Comparison of ENCODE assay signal across 12 cellular contexts in genomic region chr3:14468621-14468981, GRCh38.
DNase-seq lines count a peak whose midpoint lies in the region; ATAC-seq, FAIRE-seq and TF ChIP-seq lines count a peak whose summit lies in the region.
"Had no signal": no experiment of that assay in that cellular context is flagged by ENCODE, and none has a peak within 500 bp of the region (broad histone marks: within the 10 kb centered on the region; RNA-seq: fewer than 3 reads in every experiment).

No MANE protein-coding gene starts in this region.

- no peak for DNase-seq in T-helper 17 cell
- DNase-seq in H1 (ENCODE audit: low read depth in 1 of 2, low spot score in 2 of 2), result no peak
- peak; percentile 56 for DNase-seq in sciatic nerve (ENCODE audit: low spot score)
- no peak for DNase-seq in anterior cingulate cortex (lab: John Stamatoyannopoulos, UW)
- no peak for DNase-seq in NCI-H2081 (lab: John Stamatoyannopoulos, UW)
- no peak for DNase-seq in NCI-H524 (lab: John Stamatoyannopoulos, UW)
- DNase-seq: COR-L47, GF-D8, GOT3, HCEC 1CT had no signal

- no peaks in the 10 kb centered on the region for H3K27me3 Mint-ChIP-seq in T-helper 17 cell
- H3K27me3 Mint-ChIP-seq: CD4-positive, alpha-beta memory T cell had no signal

- H2BK15ac ChIP-seq in H1 (ENCODE audit: low read length), result no peak overlapping the region

- no peak for TF ChIP-seq CTCF in H1 (IDR thresholded peaks at IDR 0.05; ENCODE audit: control extremely low read depth in 1 of 3, insufficient read depth in 1 of 3, low read depth in 1 of 3, low read length in 3 of 3)

- intact Hi-C loops in sciatic nerve (cut with DNase I), result loop anchor here (5.0 kb wide), 2 partner anchors 206 to 266 kb away; no protein-coding TSS in a partner anchor

- no peak overlapping the region for H3K9ac ChIP-seq in H1 (replicated peaks in 1 of 4; ENCODE audit: extremely low read depth in 1 of 4, low read depth in 3 of 4, low read length in 3 of 4)
- no peak overlapping the region for H3K9ac ChIP-seq in iPS-20b (ENCODE audit: low read depth, low read length)

- POLR2A ChIA-PET in H1 (lab: Charles Lee; ENCODE audit: partially characterized antibody), result interaction anchor here (0.7 to 1.3 kb wide), 6 partner anchors 12 to 290 kb away, joined by 3 read pairs; partner anchors contain the start of genes LSM3 and XPC

- H3K79me2 ChIP-seq in H1 (ENCODE audit: control insufficient read depth in 1 of 2, insufficient read depth in 2 of 2, low read length in 2 of 2), result no peaks in the 10 kb centered on the region

- CTCF ChIA-PET in H1 (lab: Charles Lee; ENCODE audit: partially characterized antibody), result interaction anchor here (0.6 to 4.1 kb wide), 47 partner anchors 7 to 1067 kb away, joined by 3 to 42 read pairs (median 6); partner anchors contain the start of genes GRIP2 and SLC6A6

- no peak for TF ChIP-seq POLR2A in H1 (IDR thresholded peaks at IDR 0.05; ENCODE audit: control extremely low read depth in 1 of 2, low read depth in 2 of 2, low read length in 2 of 2)

- no peak overlapping the region; the same call in 1 of the 2 replicates for H2BK5ac ChIP-seq in H1 (ENCODE audit: low read depth, low read length)

- H2BK20ac ChIP-seq in H1 (ENCODE audit: low read length), result no peak overlapping the region

- peaks cover 3% of the 10 kb centered on the region; the same call in 1 of the 2 replicates for H3K79me1 ChIP-seq in H1 (ENCODE audit: low read depth, low read length)

- H3K18ac ChIP-seq in H1 (ENCODE audit: extremely low read depth, low read length), result no peak overlapping the region

- no peak for FAIRE-seq in H1 (lab: Jason Lieb, UNC)

- H3K4me2 ChIP-seq in H1 (ENCODE audit: insufficient read depth in 1 of 2, low read depth in 2 of 2, low read length in 2 of 2), result no peak overlapping the region

- WGBS in H1 (ENCODE audit: extremely low coverage in 1 of 2, insufficient coverage in 1 of 2, insufficient read length in 1 of 2, insufficient replicate concordance in 2 of 2, low coverage in 1 of 2, low lambda C conversion rate in 2 of 2, missing lambda C conversion rate in 1 of 2), 2 experiments, result 94% methylated on average over 13 of the region's 13 CpGs; no CpG with 5 or more reads in 1 of the 2 experiments

- peaks cover 17 to 45% (median 41%) of the 10 kb centered on the region in 4 experiments for H3K36me3 ChIP-seq in H1 (ENCODE audit: control insufficient read depth in 2 of 4, insufficient read depth in 4 of 4, low read length in 3 of 4)
- peaks cover 91% of the 10 kb centered on the region for H3K36me3 ChIP-seq in iPS-20b (ENCODE audit: insufficient read depth, low read depth, low read length)

- H2AK5ac ChIP-seq in H1 (ENCODE audit: low read depth, low read length), result peak overlapping the region; percentile 30; the same call in 1 of the 2 replicates

- no peaks in the 10 kb centered on the region for H3K4me1 Mint-ChIP-seq in T-helper 17 cell

- H3K27ac Mint-ChIP-seq in T-helper 17 cell, result peak overlapping the region; percentile 14

- no peaks in the 10 kb centered on the region for H3K23me2 ChIP-seq in H1 (ENCODE audit: low read depth, low read length)

- H2BK120ac ChIP-seq in H1 (replicated peaks; ENCODE audit: low read depth, low read length), result no peak overlapping the region

- no peak overlapping the region for H3K56ac ChIP-seq in H1 (replicated peaks; ENCODE audit: insufficient read length, low read depth, low read length)

- peak overlapping the region; percentile 9 for H3K4me3 Mint-ChIP-seq in T-helper 17 cell
- H3K4me3 Mint-ChIP-seq: CD4-positive, alpha-beta memory T cell had no signal

- H3K4me3 ChIP-seq in H1 (ENCODE audit: extremely low read depth in 1 of 4, insufficient read depth in 2 of 4, low read depth in 3 of 4, low read length in 4 of 4) (no peak overlapping the region), iPS-20b (ENCODE audit: low read length) (no peak overlapping the region)

- no peak overlapping the region for H3K23ac ChIP-seq in H1 (ENCODE audit: insufficient read length)

- no peak overlapping the region for H3K14ac ChIP-seq in H1 (ENCODE audit: insufficient read length)

- H3K4ac ChIP-seq in H1 (replicated peaks; ENCODE audit: insufficient read length, low read depth, low read length), result no peak overlapping the region

- ATAC-seq in T-helper 17 cell (no peak), sciatic nerve (no peak)

- H3K9me3 ChIP-seq in T-helper 17 cell (ENCODE audit: control insufficient read depth, low read length, poor library complexity, severe bottlenecking) (no peaks in the 10 kb centered on the region), H1 (ENCODE audit: insufficient read depth in 2 of 2, low read depth in 1 of 2, low read length in 1 of 2) (no peaks in the 10 kb centered on the region), iPS-20b (ENCODE audit: insufficient read depth, low read depth, low read length) (no peaks in the 10 kb centered on the region)

- no peak for TF ChIP-seq RAD21 in H1 (IDR thresholded peaks at IDR 0.05 in 1 of 2, conservative IDR thresholded peaks at IDR 0.05 in 1 of 2; ENCODE audit: low read depth in 2 of 2, low read length in 2 of 2)

- no peaks in the 10 kb centered on the region for H3K27me3 ChIP-seq in H1 (replicated peaks in 1 of 4; ENCODE audit: control insufficient read depth in 3 of 4, extremely low read depth in 1 of 4, insufficient read depth in 3 of 4, low read length in 3 of 4)
- no peaks in the 10 kb centered on the region for H3K27me3 ChIP-seq in iPS-20b (ENCODE audit: insufficient read depth, low read length)

- H3K4me1 ChIP-seq in H1 (replicated peaks in 1 of 4; ENCODE audit: control insufficient read depth in 3 of 4, insufficient read depth in 4 of 4, low read length in 3 of 4) (peaks cover 0 to 2% (median 0%) of the 10 kb centered on the region in 4 experiments; a peak in 2 of 7 replicates), iPS-20b (ENCODE audit: insufficient read depth, low read length) (no peaks in the 10 kb centered on the region)

- no peaks in the 10 kb centered on the region for H3K36me3 Mint-ChIP-seq in T-helper 17 cell (ENCODE audit: low read depth)

- H2BK12ac ChIP-seq in H1 (ENCODE audit: low read depth, low read length), result no peak overlapping the region; the same call in 1 of the 2 replicates

- peaks cover 0 to 7% of the 10 kb centered on the region in 2 experiments for H4K20me1 ChIP-seq in H1 (replicated peaks in 1 of 2; ENCODE audit: control insufficient read depth in 1 of 2, insufficient read depth in 2 of 2, low read length in 2 of 2)

- 0 out of 2 replicates have a peak overlapping the region, but pooled peaks have one; percentile 15 for H3K27ac ChIP-seq in H1 (ENCODE audit: low read depth, low read length)
- H3K27ac ChIP-seq in iPS-20b (ENCODE audit: low read length), result peak overlapping the region; percentile 47

- H4K5ac ChIP-seq in H1 (ENCODE audit: insufficient read length, low read depth, low read length), result no peak overlapping the region

- 0 out of 2 replicates have a peak overlapping the region, but pooled peaks have one; percentile 11 for H4K8ac ChIP-seq in H1 (ENCODE audit: extremely low read depth, insufficient read depth, low read length)

- no peak overlapping the region for H4K91ac ChIP-seq in H1 (replicated peaks; ENCODE audit: insufficient read length, low read length)

- TF ChIP-seq EP300 in H1 (IDR thresholded peaks at IDR 0.05; ENCODE audit: borderline replicate concordance in 1 of 2, low read depth in 2 of 2, low read length in 2 of 2), result no peak

- H2AFZ ChIP-seq in H1 (ENCODE audit: low read length), result no peak overlapping the region

TF ChIP-seq in H1, 55 proteins besides CTCF, POLR2A, EP300 and RAD21:
- TF ChIP-seq TBP (IDR thresholded peaks at IDR 0.05; ENCODE audit: low read depth, low read length) (no peak), CEBPB (IDR thresholded peaks at IDR 0.05; ENCODE audit: low read depth, low read length) (no peak), CREB1 (IDR thresholded peaks at IDR 0.05) (no peak), HDAC6 (IDR thresholded peaks at IDR 0.05; ENCODE audit: low read depth, low read length) (no peak), YY1 (IDR thresholded peaks at IDR 0.05; ENCODE audit: low read depth, low read length) (no peak), FOSL1 (IDR thresholded peaks at IDR 0.05; ENCODE audit: insufficient read depth, low read depth, low read length) (no peak), KDM1A (IDR thresholded peaks at IDR 0.05; ENCODE audit: borderline replicate concordance, low read length) (no peak)
